ENCODE assay signal across 24 cellular contexts in the genomic region with DNA sequence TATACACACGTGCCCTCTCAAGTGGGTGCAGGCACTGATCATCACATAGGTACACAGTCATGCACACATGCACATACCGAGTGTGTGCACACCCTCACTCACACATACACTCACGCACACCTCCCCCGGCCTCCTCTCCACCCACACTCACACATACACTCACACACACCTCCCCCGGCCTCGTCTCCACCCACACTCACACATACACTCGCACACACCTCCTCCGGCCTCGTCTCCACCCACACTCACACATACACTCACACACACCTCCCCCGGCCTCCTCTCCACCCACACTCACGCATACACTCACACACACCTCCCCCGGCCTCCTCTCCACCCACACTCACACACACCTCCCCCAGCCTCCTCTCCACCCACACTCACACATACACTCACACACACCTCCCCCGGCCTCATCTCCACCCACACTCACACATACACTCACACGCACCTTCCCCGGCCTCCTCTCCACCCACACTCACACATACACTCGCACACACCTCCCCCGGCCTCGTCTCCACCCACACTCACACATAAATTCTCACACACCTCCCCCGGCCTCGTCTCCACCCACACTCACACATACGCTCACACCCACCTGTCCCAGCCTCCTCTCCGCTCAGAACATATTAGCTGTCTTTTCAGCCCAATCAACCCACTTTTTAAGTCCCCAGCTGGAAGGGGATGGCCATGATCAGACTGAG.
DNase-seq lines count a peak whose midpoint lies in the region; ATAC-seq, FAIRE-seq and TF ChIP-seq lines count a peak whose summit lies in the region.
"Had no signal": no experiment of that assay in that cellular context is flagged by ENCODE, and none has a peak within 500 bp of the region (broad histone marks: within the 10 kb centered on the region; RNA-seq: fewer than 3 reads in every experiment).

No MANE protein-coding gene starts in this region.

- no peaks in the 10 kb centered on the region for H4K20me1 ChIP-seq in K562 (replicated peaks; ENCODE audit: control insufficient read depth, insufficient read depth, low read length)
- H4K20me1 ChIP-seq: BLaER1 had no signal

- no TSS peak for BruUV-seq in K562 (replicated peaks; lab: Mats Ljungman, UMichigan)

- H3K27ac Mint-ChIP-seq in nephron progenitor cell: peak overlapping the region; percentile 75
- H3K27ac Mint-ChIP-seq in stimulated activated effector memory CD8-positive, alpha-beta T cell treated with anti-CD3 and anti-CD28 coated beads, Interleukin-12 subunit alpha, Interleukin-12 subunit beta, amount 100 ng/mL, for 72 hours: peak overlapping the region; percentile 16
- no peak overlapping the region for H3K27ac Mint-ChIP-seq in activated T-helper 1 cell treated with anti-CD3 and anti-CD28 coated beads, Interleukin-12 subunit alpha, Interleukin-12 subunit beta, Interleukin-2, Interleukin-4 antibody, amounts not matched to agents 30 ng/mL and 10 ng/mL and 1 ng/mL, durations not matched to agents 14 hours and 24 hours and 36 hours
- H3K27ac Mint-ChIP-seq: B cell; CD4-positive, CD25-positive, alpha-beta regulatory T cell; CD8-positive, alpha-beta T cell; HFFc6 had no signal

- TF ChIP-seq RAD21 in K562 (CRISPR knock-in tag; conservative IDR thresholded peaks at IDR 0.05 in 1 of 2, IDR thresholded peaks at IDR 0.05 in 1 of 2): no peak

- POLR2A ChIA-PET in K562 (lab: Yijun Ruan, JAX): no interaction called here

- H3K4me3 ChIP-seq in K562: no peak overlapping the region
- H3K4me3 ChIP-seq: BLaER1, GM12878 had no signal

- peaks cover 11% of the 10 kb centered on the region for H3K4me1 Mint-ChIP-seq in nephron progenitor cell
- peaks cover 7% of the 10 kb centered on the region for H3K4me1 Mint-ChIP-seq in stimulated activated effector memory CD8-positive, alpha-beta T cell treated with anti-CD3 and anti-CD28 coated beads, Interleukin-12 subunit alpha, Interleukin-12 subunit beta, amount 100 ng/mL, for 72 hours
- H3K4me1 Mint-ChIP-seq in activated T-helper 1 cell treated with anti-CD3 and anti-CD28 coated beads, Interleukin-12 subunit alpha, Interleukin-12 subunit beta, Interleukin-2, Interleukin-4 antibody, amounts not matched to agents 30 ng/mL and 10 ng/mL and 1 ng/mL, durations not matched to agents 14 hours and 24 hours and 36 hours (ENCODE audit: low read depth): no peaks in the 10 kb centered on the region
- H3K4me1 Mint-ChIP-seq: B cell had no signal

- intact Hi-C loops in K562 (cut with micrococcal nuclease): no loop called here
- intact Hi-C loops in activated T-helper 1 cell treated with anti-CD3 and anti-CD28 coated beads, Interleukin-12 subunit alpha, Interleukin-12 subunit beta, Interleukin-2, Interleukin-4 antibody, amounts not matched to agents 30 ng/mL and 10 ng/mL and 1 ng/mL, durations not matched to agents 14 hours and 24 hours and 36 hours (cut with micrococcal nuclease): no loop called here

- no peak for TF ChIP-seq EP300 in K562 (IDR thresholded peaks at IDR 0.05; ENCODE audit: low read length)

- peak; percentile 16 for FAIRE-seq in GM12891 (lab: Jason Lieb, UNC)
- FAIRE-seq in K562 (lab: Jason Lieb, UNC): no peak
- FAIRE-seq: A204.1, G401.6, GM12878, GM19239 had no signal

- H3K4me2 ChIP-seq in K562 (ENCODE audit: insufficient read depth, low read length): no peak overlapping the region
- H3K4me2 ChIP-seq: BLaER1 had no signal

- no peak for TF ChIP-seq CTCF in K562 (IDR thresholded peaks at IDR 0.05 in 2 of 3, conservative IDR thresholded peaks at IDR 0.05 in 1 of 3; ENCODE audit: insufficient read depth in 2 of 3, low read depth in 1 of 3, low read length in 3 of 3)
- no peak for TF ChIP-seq CTCF in nephron progenitor cell (IDR thresholded peaks at IDR 0.05)

- no peak overlapping the region for H3K27ac ChIP-seq in K562 (ENCODE audit: extremely low read depth, low read depth, low read length)
- H3K27ac ChIP-seq: 22Rv1, BLaER1, C4-2B had no signal

- in situ Hi-C loops in K562 (cut with MboI): no loop called here

- H3K36me3 Mint-ChIP-seq in nephron progenitor cell (ENCODE audit: low read depth): no peaks in the 10 kb centered on the region
- H3K36me3 Mint-ChIP-seq in stimulated activated effector memory CD8-positive, alpha-beta T cell treated with anti-CD3 and anti-CD28 coated beads, Interleukin-12 subunit alpha, Interleukin-12 subunit beta, amount 100 ng/mL, for 72 hours: no peaks in the 10 kb centered on the region
- H3K36me3 Mint-ChIP-seq in activated T-helper 1 cell treated with anti-CD3 and anti-CD28 coated beads, Interleukin-12 subunit alpha, Interleukin-12 subunit beta, Interleukin-2, Interleukin-4 antibody, amounts not matched to agents 30 ng/mL and 10 ng/mL and 1 ng/mL, durations not matched to agents 14 hours and 24 hours and 36 hours (ENCODE audit: low read depth): no peaks in the 10 kb centered on the region
- H3K36me3 Mint-ChIP-seq: CD4-positive, CD25-positive, alpha-beta regulatory T cell; CD8-positive, alpha-beta T cell had no signal

- no peaks in the 10 kb centered on the region for H3K9me1 ChIP-seq in K562 (ENCODE audit: control insufficient read depth, insufficient read depth, low read length)

- CTCF ChIA-PET in K562 (lab: Yijun Ruan, JAX; ENCODE audit: low intra/inter-chr PET ratio): no interaction called here

- WGBS in K562 (ENCODE audit: insufficient coverage, low coverage, missing lambda C conversion rate): 3% methylated on average over 14 of the region's 22 CpGs

- H3K27me3 ChIP-seq in K562 (ENCODE audit: control insufficient read depth in 2 of 2, insufficient read depth in 2 of 2, low read length in 2 of 2): no peaks in the 10 kb centered on the region; a peak in 1 of 5 replicates
- H3K27me3 ChIP-seq: BLaER1 had no signal

- H3K9me3 ChIP-seq in K562 (replicated peaks; ENCODE audit: control insufficient read depth, insufficient read depth, low read depth, low read length): no peaks in the 10 kb centered on the region
- H3K9me3 ChIP-seq: Caco-2 had no signal

- no peak for ATAC-seq in K562
- no peak for ATAC-seq in stimulated activated effector memory CD8-positive, alpha-beta T cell treated with anti-CD3 and anti-CD28 coated beads, Interleukin-12 subunit alpha, Interleukin-12 subunit beta, amount 100 ng/mL, for 72 hours
- ATAC-seq: CD8-positive, alpha-beta T cell; GM12878; HCT116 had no signal

- peaks cover 8% of the 10 kb centered on the region for H3K27me3 Mint-ChIP-seq in nephron progenitor cell (ENCODE audit: low read depth, poor library complexity)
- no peaks in the 10 kb centered on the region for H3K27me3 Mint-ChIP-seq in activated T-helper 1 cell treated with anti-CD3 and anti-CD28 coated beads, Interleukin-12 subunit alpha, Interleukin-12 subunit beta, Interleukin-2, Interleukin-4 antibody, amounts not matched to agents 30 ng/mL and 10 ng/mL and 1 ng/mL, durations not matched to agents 14 hours and 24 hours and 36 hours (ENCODE audit: insufficient read depth)
- H3K27me3 Mint-ChIP-seq: B cell; CD4-positive, CD25-positive, alpha-beta regulatory T cell had no signal

- H2AFZ ChIP-seq in K562 (ENCODE audit: low read depth, low read length): no peak overlapping the region

- no peak for TF ChIP-seq POLR2A in GM12891 (IDR thresholded peaks at IDR 0.05; ENCODE audit: low read depth, low read length)
- TF ChIP-seq POLR2A in K562 (conservative IDR thresholded peaks at IDR 0.05): no peak

- no peaks in the 10 kb centered on the region for H3K79me2 ChIP-seq in K562 (ENCODE audit: control insufficient read depth, insufficient read depth, low read length)

- no peaks in the 10 kb centered on the region for H3K4me1 ChIP-seq in K562 (replicated peaks in 1 of 2; ENCODE audit: control insufficient read depth in 2 of 2, insufficient read depth in 2 of 2, low read length in 2 of 2)
- H3K4me1 ChIP-seq: Caco-2 had no signal

- no peaks in the 10 kb centered on the region for H3K36me3 ChIP-seq in K562 (ENCODE audit: control insufficient read depth, insufficient read depth, low read length)
- H3K36me3 ChIP-seq: BLaER1 had no signal

- H3K9me3 Mint-ChIP-seq in nephron progenitor cell: peaks cover 22% of the 10 kb centered on the region
- H3K9me3 Mint-ChIP-seq in stimulated activated effector memory CD8-positive, alpha-beta T cell treated with anti-CD3 and anti-CD28 coated beads, Interleukin-12 subunit alpha, Interleukin-12 subunit beta, amount 100 ng/mL, for 72 hours: peaks cover 4% of the 10 kb centered on the region
- peaks cover 3% of the 10 kb centered on the region for H3K9me3 Mint-ChIP-seq in activated T-helper 1 cell treated with anti-CD3 and anti-CD28 coated beads, Interleukin-12 subunit alpha, Interleukin-12 subunit beta, Interleukin-2, Interleukin-4 antibody, amounts not matched to agents 30 ng/mL and 10 ng/mL and 1 ng/mL, durations not matched to agents 14 hours and 24 hours and 36 hours

- no peak overlapping the region for H3K4me3 Mint-ChIP-seq in nephron progenitor cell
- no peak overlapping the region for H3K4me3 Mint-ChIP-seq in stimulated activated effector memory CD8-positive, alpha-beta T cell treated with anti-CD3 and anti-CD28 coated beads, Interleukin-12 subunit alpha, Interleukin-12 subunit beta, amount 100 ng/mL, for 72 hours
- no peak overlapping the region for H3K4me3 Mint-ChIP-seq in activated T-helper 1 cell treated with anti-CD3 and anti-CD28 coated beads, Interleukin-12 subunit alpha, Interleukin-12 subunit beta, Interleukin-2, Interleukin-4 antibody, amounts not matched to agents 30 ng/mL and 10 ng/mL and 1 ng/mL, durations not matched to agents 14 hours and 24 hours and 36 hours
- H3K4me3 Mint-ChIP-seq: B cell; CD4-positive, CD25-positive, alpha-beta regulatory T cell; CD8-positive, alpha-beta T cell; H9; HFFc6 had no signal

- no peak overlapping the region for H3K9ac ChIP-seq in K562 (ENCODE audit: insufficient read depth in 1 of 2, low read depth in 2 of 2, low read length in 2 of 2)
- H3K9ac ChIP-seq: BLaER1 had no signal

- DNase-seq in GM12891 (ENCODE audit: insufficient read length, low spot score): no peak
- no peak for DNase-seq in K562 (ENCODE audit: extremely low read depth in 1 of 4, low spot score in 3 of 4)
- no peak for DNase-seq in nephron progenitor cell
- no peak for DNase-seq in stimulated activated effector memory CD8-positive, alpha-beta T cell treated with anti-CD3 and anti-CD28 coated beads, Interleukin-12 subunit alpha, Interleukin-12 subunit beta, amount 100 ng/mL, for 72 hours (ENCODE audit: low spot score in 2 of 2)
- DNase-seq in activated T-helper 1 cell treated with anti-CD3 and anti-CD28 coated beads, Interleukin-12 subunit alpha, Interleukin-12 subunit beta, Interleukin-2, Interleukin-4 antibody, amounts not matched to agents 30 ng/mL and 10 ng/mL and 1 ng/mL, durations not matched to agents 14 hours and 24 hours and 36 hours (ENCODE audit: low spot score): no peak
- no peak for DNase-seq in GF-D8 (lab: John Stamatoyannopoulos, UW)
- DNase-seq in H4 (ENCODE audit: low spot score): no peak
- DNase-seq: Caco-2; CD4-positive, CD25-positive, alpha-beta regulatory T cell; CD8-positive, alpha-beta T cell; DMS153; DND-41; GOT3; H9; HFFc6 had no signal

TF ChIP-seq in GM12891, 5 proteins besides CTCF, POLR2A, EP300 and RAD21 (continues in another document):
- TF ChIP-seq POU2F2 (IDR thresholded peaks at IDR 0.05; ENCODE audit: low read depth, low read length) (no peak), SPI1 (IDR thresholded peaks at IDR 0.05; ENCODE audit: low read depth, low read length) (no peak)
